18 cellular contexts compared by ENCODE assay signal in genomic region chr9:114350636-114351396, GRCh38. TPM values are rescaled to one million over a fixed set of nuclear protein-coding genes. Genes with fewer than 3 reads are reported as not detected.
DNase-seq lines count a peak whose midpoint lies in the region; ATAC-seq and TF ChIP-seq lines count a peak whose summit lies in the region.
"Had no signal": no experiment of that assay in that cellular context is flagged by ENCODE, and none has a peak within 500 bp of the region (broad histone marks: within the 10 kb centered on the region; RNA-seq: fewer than 3 reads in every experiment).

No MANE protein-coding gene starts in this region.

- H3K4me3 Mint-ChIP-seq in CD14-positive monocyte, result no peak overlapping the region
- H3K4me3 Mint-ChIP-seq in IgD-negative memory B cell, result peak overlapping the region in 1 of 4 donors; percentile 47
- H3K4me3 Mint-ChIP-seq in central memory CD8-positive, alpha-beta T cell, result peak overlapping the region; percentile 12

- in situ Hi-C loops in gastrocnemius medialis (cut with MboI; ENCODE audit: low sequenced_read_pairs in 4 of 4), result no loop called here

- H3K27ac ChIP-seq in gastrocnemius medialis, result peak overlapping the region; percentile 7 to 58 (median 39)
- H3K27ac ChIP-seq in stomach, result no peak overlapping the region
- H3K27ac ChIP-seq: hepatocyte, SJSA1 had no signal

- H3K27ac Mint-ChIP-seq in CD14-positive monocyte (peak overlapping the region in 6 of 7 donors; percentile 65 to 91 (median 82)), IgD-negative memory B cell (peak overlapping the region; percentile 7 to 94 (median 77))
- H3K27ac Mint-ChIP-seq in central memory CD8-positive, alpha-beta T cell (ENCODE audit: low read depth), result peak overlapping the region; percentile 91

- peak; percentile 27 for DNase-seq in CD14-positive monocyte (ENCODE audit: low spot score)
- DNase-seq in central memory CD8-positive, alpha-beta T cell (ENCODE audit: low spot score in 2 of 2), result no peak
- DNase-seq in gastrocnemius medialis, result no peak
- no peak for DNase-seq in stomach
- DNase-seq in stimulated activated CD4-positive, alpha-beta T cell treated with anti-CD3 and anti-CD28 coated beads, Interleukin-15, amount 100 ng/mL, for 24 hours, result no peak
- DNase-seq: activated CD8-positive, alpha-beta memory T cell treated with anti-CD3 and anti-CD28 coated beads, Interleukin-2, amount 50 U/mL, for 48 hours; BE2C; cortex of kidney; KG1; NCI-H1417 treated with DMSO at 0.1 percent for 48 hours; NCI-H345; right cardiac atrium had no signal

- peaks cover 0 to 15% of the 10 kb centered on the region in 2 donors for H3K36me3 ChIP-seq in gastrocnemius medialis
- peaks cover 53 to 100% (median 100%) of the 10 kb centered on the region in 4 donors for H3K36me3 ChIP-seq in stomach
- H3K36me3 ChIP-seq: BE2C had no signal

- TF ChIP-seq CTCF in CD14-positive monocyte (IDR thresholded peaks at IDR 0.05), result no peak
- TF ChIP-seq CTCF in gastrocnemius medialis (IDR thresholded peaks at IDR 0.05 in 4 of 5, conservative IDR thresholded peaks at IDR 0.05 in 1 of 5), result no peak
- TF ChIP-seq CTCF in stomach (IDR thresholded peaks at IDR 0.05), result no peak

- intact Hi-C loops in CD14-positive monocyte (cut with micrococcal nuclease), result no loop called here
- intact Hi-C loops in gastrocnemius medialis (cut with DNase I; ENCODE audit: low total_unique reads), result no loop called here
- intact Hi-C loops in stomach (cut with DNase I; ENCODE audit: low total_unique reads), result no loop called here

- H3K9me3 ChIP-seq in gastrocnemius medialis (no peaks in the 10 kb centered on the region), stomach (no peaks in the 10 kb centered on the region)
- H3K9me3 ChIP-seq: BE2C, SJSA1 had no signal

- H3K4me1 Mint-ChIP-seq in CD14-positive monocyte, result peaks cover 17% of the 10 kb centered on the region
- peaks cover 22 to 35% (median 23%) of the 10 kb centered on the region in 3 donors for H3K4me1 Mint-ChIP-seq in IgD-negative memory B cell
- H3K4me1 Mint-ChIP-seq in central memory CD8-positive, alpha-beta T cell, result peaks cover 33% of the 10 kb centered on the region

- no peak for TF ChIP-seq EP300 in stomach (IDR thresholded peaks at IDR 0.05)

- H3K36me3 Mint-ChIP-seq in CD14-positive monocyte (peaks cover 82 to 96% of the 10 kb centered on the region in 2 donors), IgD-negative memory B cell (peaks cover 2% of the 10 kb centered on the region)
- H3K36me3 Mint-ChIP-seq in central memory CD8-positive, alpha-beta T cell (ENCODE audit: insufficient read depth), result peaks cover 92% of the 10 kb centered on the region

- H3K27me3 ChIP-seq in gastrocnemius medialis (no peaks in the 10 kb centered on the region), stomach (no peaks in the 10 kb centered on the region)
- H3K27me3 ChIP-seq: BE2C, hepatocyte, SJSA1 had no signal

- TF ChIP-seq POLR2A in gastrocnemius medialis (IDR thresholded peaks at IDR 0.05) (no peak), stomach (IDR thresholded peaks at IDR 0.05) (no peak)

- no peaks in the 10 kb centered on the region for H3K9me3 Mint-ChIP-seq in CD14-positive monocyte
- H3K9me3 Mint-ChIP-seq in IgD-negative memory B cell, result no peaks in the 10 kb centered on the region
- no peaks in the 10 kb centered on the region for H3K9me3 Mint-ChIP-seq in central memory CD8-positive, alpha-beta T cell

- no peaks in the 10 kb centered on the region for H3K27me3 Mint-ChIP-seq in CD14-positive monocyte (ENCODE audit: low read depth in 3 of 3)
- no peaks in the 10 kb centered on the region for H3K27me3 Mint-ChIP-seq in IgD-negative memory B cell
- no peaks in the 10 kb centered on the region for H3K27me3 Mint-ChIP-seq in central memory CD8-positive, alpha-beta T cell

- no peak for ATAC-seq in central memory CD8-positive, alpha-beta T cell (replicated peaks; ENCODE audit: extremely low read depth, poor library complexity, severe bottlenecking)
- no peak for ATAC-seq in gastrocnemius medialis
- no peak for ATAC-seq in HG03039 (IDR thresholded peaks at IDR 0.05; ENCODE audit: unreplicated experiment)
- ATAC-seq: right cardiac atrium had no signal

- H3K4me3 ChIP-seq in gastrocnemius medialis (no peak overlapping the region), stomach (no peak overlapping the region)
- H3K4me3 ChIP-seq: hepatocyte, SJSA1 had no signal

- H3K4me1 ChIP-seq in gastrocnemius medialis (no peaks in the 10 kb centered on the region), stomach (peaks cover 0 to 22% (median 11%) of the 10 kb centered on the region in 4 donors)

- WGBS in stomach, 5 donors, result 90 to 95% (median 93%) methylated on average over 16 of the region's 16 CpGs

RNA-seq across cellular contexts. Expression of gene ORM2, which starts 21.1 kb away (rescaled TPM):
- polyA plus RNA-seq in CD14-positive monocyte (under 1 TPM in 1 of 2 donors, not detected in 1; 0.30 TPM), IgD-negative memory B cell (not detected), stomach (10 to 100 TPM in 1 of 3 donors, 1 to 10 TPM in 1, not detected in 1; 4.9 to 17.1 TPM)
- total RNA-seq in gastrocnemius medialis (10 to 100 TPM in 1 of 4 donors, 1 to 10 TPM in 1, not detected in 2; 6.3 to 15.6 TPM), stomach (1 to 10 TPM in 2 of 5 donors, not detected in 3; 1.2 to 2.0 TPM)
- total RNA-seq: astrocyte, fibroblast of lung, right cardiac atrium, SJSA1 had no signal
- polyA plus RNA-seq: fibroblast of lung had no signal

RNA-seq across cellular contexts. Expression of gene ORM1, which starts 27.9 kb away (rescaled TPM):
- 1 to 10 TPM; 2.2 to 2.8 TPM for polyA plus RNA-seq in CD14-positive monocyte
- not detected for polyA plus RNA-seq in IgD-negative memory B cell
- 10 to 100 TPM in 2 of 4 donors, not detected in 2; 33.5 to 92.8 TPM for total RNA-seq in gastrocnemius medialis
- 1 to 10 TPM in 2 of 5 donors, not detected in 3; 1.6 to 2.2 TPM for total RNA-seq in stomach
- polyA plus RNA-seq in stomach, result 10 to 100 TPM in 1 of 3 donors, 1 to 10 TPM in 2; 2.9 to 14.8 (median 3.9) TPM
- total RNA-seq: astrocyte, fibroblast of lung, SJSA1 had no signal
- polyA plus RNA-seq: fibroblast of lung had no signal

RNA-seq across cellular contexts. Expression of gene AKNA, which starts 37.0 kb away (rescaled TPM):
- 1 to 10 TPM; 3.3 to 7.3 TPM for polyA plus RNA-seq in CD14-positive monocyte
- polyA plus RNA-seq in IgD-negative memory B cell, result 25.4 TPM
- 1 to 10 TPM; 2.8 to 5.7 (median 3.8) TPM for total RNA-seq in gastrocnemius medialis
- 10 to 100 TPM; 13.4 to 85.8 (median 31.0) TPM for total RNA-seq in stomach
- polyA plus RNA-seq in stomach, result 10 to 100 TPM; 12.2 to 13.6 (median 12.3) TPM

Comparison
In these comparisons a context has a peak if more than half of its experiments do, and no peak if none do; other contexts are left out.
1. H3K27ac ChIP-seq: peak in gastrocnemius medialis (4 of 4); none in stomach (0 of 5).
2. Peak in every context shown above with its lines, with median percentiles within 50 percentile points of each other: H3K27ac Mint-ChIP-seq.